ENCODE assay signal across 8 cellular contexts in the genomic region with DNA sequence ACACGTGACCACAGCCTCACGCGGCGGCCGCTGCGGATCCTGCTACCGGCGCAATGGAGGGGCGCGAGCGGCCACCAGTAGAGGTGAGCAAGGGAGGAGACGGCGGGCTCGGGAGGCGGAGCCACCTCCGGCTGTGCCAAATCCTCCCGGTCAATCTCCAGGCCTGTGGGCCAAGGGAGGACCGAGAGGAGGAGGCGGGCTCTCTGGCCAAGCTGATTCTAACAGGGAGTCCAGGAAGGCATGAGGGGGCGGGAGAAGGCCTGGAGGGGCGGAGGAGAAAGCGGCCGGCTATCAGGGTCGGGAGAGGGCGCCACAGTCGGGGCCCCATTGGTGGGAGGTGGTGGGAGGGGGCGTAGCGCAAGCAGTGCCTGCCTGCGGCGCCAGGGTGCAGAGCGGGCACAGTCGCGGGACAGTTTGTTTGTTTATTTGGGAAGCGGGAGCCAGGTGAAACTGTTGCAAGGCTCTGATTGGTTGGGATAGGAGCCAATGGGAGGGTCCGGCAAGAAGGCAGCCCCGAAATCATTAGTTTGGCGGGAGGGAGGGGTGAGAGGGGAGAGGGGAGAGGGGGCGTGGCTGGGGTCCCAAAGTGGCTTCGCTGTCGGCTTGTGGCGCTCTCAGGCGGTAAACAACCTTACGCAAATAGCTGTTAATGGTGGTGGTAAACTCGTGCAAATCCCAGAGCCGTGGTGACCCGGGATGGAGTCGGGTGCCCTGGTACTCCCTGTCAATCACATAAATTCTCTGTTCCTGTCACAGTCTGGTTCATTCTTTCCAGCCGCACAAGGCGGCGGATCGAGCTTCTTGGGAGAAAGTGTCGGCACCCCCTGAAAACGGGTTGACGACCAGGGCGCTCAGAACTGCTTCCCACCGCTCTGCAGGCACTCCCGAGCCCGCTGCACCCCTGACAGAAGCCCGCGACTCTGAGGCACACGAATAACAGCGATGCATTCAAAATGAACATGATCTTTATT. TPM values are rescaled to one million over a fixed set of nuclear protein-coding genes. Genes with fewer than 3 reads are reported as not detected.
A peak's percentile ranks its signal among the peaks of the same experiment; 100 is the strongest.
DNase-seq lines count a peak whose midpoint lies in the region; TF ChIP-seq lines count a peak whose summit lies in the region.

TSS of gene IRS4 (minus strand) at position 55 of the 971 bp plus-strand sequence.

- H3K27ac ChIP-seq in mammary epithelial cell (ENCODE audit: insufficient read depth, low read depth, low read length) (no peak within 1 kb of the TSS), vagina (peak within 1 kb of the TSS; percentile 21)

- no peak within 1 kb of the TSS for H3K9ac ChIP-seq in mammary epithelial cell (ENCODE audit: insufficient read depth, low read length)

- no peak for TF ChIP-seq POLR2A in vagina (IDR thresholded peaks at IDR 0.05)

- DNase-seq in AG08396 (ENCODE audit: low spot score) (peak; percentile 18), HK-2 (ENCODE audit: unreplicated experiment) (peak; percentile 42), mammary epithelial cell (peak; percentile 16), lung microvascular endothelial cell (ENCODE audit: low read depth in 2 of 2) (peak; percentile 2 to 25), vagina (ENCODE audit: extremely low spot score in 2 of 2) (no peak), superior temporal gyrus (ENCODE audit: extremely low spot score) (no peak), activated gamma-delta T cell treated with Interleukin-2 at 50 U/mL for 16 hours (no peak)
- no peak for DNase-seq in activated CD4-positive, alpha-beta memory T cell treated with anti-CD3 and anti-CD28 coated beads for 36 hours

- peak within 1 kb of the TSS; percentile 28 to 47 (median 37) for H3K4me3 ChIP-seq in mammary epithelial cell (replicated peaks in 1 of 3; ENCODE audit: insufficient read depth in 1 of 3, low read depth in 2 of 3, low read length in 3 of 3)
- H3K4me3 ChIP-seq in vagina, result peak within 1 kb of the TSS; percentile 42 to 53

- dilution Hi-C loops in mammary epithelial cell (cut with HindIII; ENCODE audit: low sequenced_read_pairs), result no loop called here

- peak within 1 kb of the TSS; percentile 75 for H3K4me2 ChIP-seq in mammary epithelial cell (ENCODE audit: insufficient read depth, low read depth, low read length)

- peak within 1 kb of the TSS; percentile 78 for H2AFZ ChIP-seq in mammary epithelial cell (ENCODE audit: low read depth, low read length)

- no peaks in the 10 kb centered on the region for H3K9me3 Mint-ChIP-seq in activated CD4-positive, alpha-beta memory T cell treated with anti-CD3 and anti-CD28 coated beads for 36 hours

- no peaks in the 10 kb centered on the region for H3K36me3 ChIP-seq in mammary epithelial cell (ENCODE audit: insufficient read depth, low read length)
- no peaks in the 10 kb centered on the region for H3K36me3 ChIP-seq in vagina

- 29% methylated on average over 8 of the region's 62 CpGs for WGBS in mammary epithelial cell (ENCODE audit: low coverage, missing lambda C conversion rate)

- no peaks in the 10 kb centered on the region for H4K20me1 ChIP-seq in mammary epithelial cell (ENCODE audit: insufficient read depth, low read length)

- no TSS peak for BruUV-seq in mammary epithelial cell (replicated peaks; lab: Mats Ljungman, UMichigan)

- peaks cover 8% of the 10 kb centered on the region for H3K9me3 ChIP-seq in mammary epithelial cell (replicated peaks; ENCODE audit: insufficient read depth, low read length)
- H3K9me3 ChIP-seq in vagina, result no peaks in the 10 kb centered on the region

- no peak within 1 kb of the TSS for H3K27ac Mint-ChIP-seq in activated CD4-positive, alpha-beta memory T cell treated with anti-CD3 and anti-CD28 coated beads for 36 hours

- no peak for TF ChIP-seq CTCF in mammary epithelial cell (conservative IDR thresholded peaks at IDR 0.05 in 1 of 2, IDR thresholded peaks at IDR 0.05 in 1 of 2; ENCODE audit: extremely low read depth in 1 of 2, insufficient read depth in 1 of 2, low read depth in 1 of 2, low read length in 2 of 2)
- no peak for TF ChIP-seq CTCF in vagina (IDR thresholded peaks at IDR 0.05)

- H3K36me3 Mint-ChIP-seq in activated CD4-positive, alpha-beta memory T cell treated with anti-CD3 and anti-CD28 coated beads for 36 hours, result no peaks in the 10 kb centered on the region

- peaks cover 21% of the 10 kb centered on the region for H3K27me3 Mint-ChIP-seq in activated CD4-positive, alpha-beta memory T cell treated with anti-CD3 and anti-CD28 coated beads for 36 hours

- CTCF ChIA-PET in mammary epithelial cell (lab: Charles Lee; ENCODE audit: low non-redundant PET), result interaction anchor here (0.6 kb wide), 1 partner anchor 567 kb away, joined by 4 read pairs; no protein-coding TSS in a partner anchor
- CTCF ChIA-PET in activated CD4-positive, alpha-beta memory T cell treated with anti-CD3 and anti-CD28 coated beads for 36 hours (lab: Charles Lee), result no interaction called here

- H3K4me1 ChIP-seq in mammary epithelial cell (ENCODE audit: insufficient read depth, low read length), result peaks cover 10% of the 10 kb centered on the region
- no peaks in the 10 kb centered on the region for H3K4me1 ChIP-seq in vagina

- intact Hi-C loops in mammary epithelial cell (cut with micrococcal nuclease) (no loop called here), vagina (cut with DNase I) (no loop called here)
- intact Hi-C loops in activated CD4-positive, alpha-beta memory T cell treated with anti-CD3 and anti-CD28 coated beads for 36 hours (cut with micrococcal nuclease), result no loop called here

- no peak within 1 kb of the TSS for H3K4me3 Mint-ChIP-seq in activated CD4-positive, alpha-beta memory T cell treated with anti-CD3 and anti-CD28 coated beads for 36 hours

- H3K79me2 ChIP-seq in mammary epithelial cell (ENCODE audit: insufficient read depth, low read length), result no peaks in the 10 kb centered on the region

- H3K27me3 ChIP-seq in mammary epithelial cell (ENCODE audit: insufficient read depth, low read length) (peaks cover 42% of the 10 kb centered on the region), vagina (peaks cover 6% of the 10 kb centered on the region)

- no peaks in the 10 kb centered on the region for H3K4me1 Mint-ChIP-seq in activated CD4-positive, alpha-beta memory T cell treated with anti-CD3 and anti-CD28 coated beads for 36 hours (ENCODE audit: low read depth)

- POLR2A ChIA-PET in activated CD4-positive, alpha-beta memory T cell treated with anti-CD3 and anti-CD28 coated beads for 36 hours (lab: Charles Lee), result no interaction called here

- in situ Hi-C loops in mammary epithelial cell (cut with MboI; ENCODE audit: low sequenced_read_pairs in 2 of 2), result no loop called here

RNA-seq across cellular contexts. Expression of gene IRS4, which starts in this region (rescaled TPM):
- not detected for total RNA-seq in mammary epithelial cell
- polyA plus RNA-seq in mammary epithelial cell, result not detected
- polyA minus RNA-seq in mammary epithelial cell, result not detected
- under 0.01 TPM in 2 replicates for total RNA-seq in lung microvascular endothelial cell
- total RNA-seq in vagina, result 0.74 TPM
- total RNA-seq in activated CD4-positive, alpha-beta memory T cell treated with anti-CD3 and anti-CD28 coated beads for 36 hours, result not detected

Comparison
In these comparisons a context has a peak if more than half of its experiments do, and no peak if none do; other contexts are left out.
1. Peak in DNase-seq, H3K4me3 ChIP-seq and H3K4me2 ChIP-seq in mammary epithelial cell; RNA of the gene not detected or under 1 TPM.
2. Peak in DNase-seq in lung microvascular endothelial cell; RNA of the gene not detected or under 1 TPM.
3. DNase-seq: peak in AG08396 (single experiment) and HK-2 (single experiment); none in vagina (0 of 2), superior temporal gyrus (single experiment), activated CD4-positive, alpha-beta memory T cell treated with anti-CD3 and anti-CD28 coated beads for 36 hours (single experiment) and activated gamma-delta T cell treated with Interleukin-2 at 50 U/mL for 16 hours (single experiment).